33 cellular contexts compared by ENCODE assay signal in the genomic region with DNA sequence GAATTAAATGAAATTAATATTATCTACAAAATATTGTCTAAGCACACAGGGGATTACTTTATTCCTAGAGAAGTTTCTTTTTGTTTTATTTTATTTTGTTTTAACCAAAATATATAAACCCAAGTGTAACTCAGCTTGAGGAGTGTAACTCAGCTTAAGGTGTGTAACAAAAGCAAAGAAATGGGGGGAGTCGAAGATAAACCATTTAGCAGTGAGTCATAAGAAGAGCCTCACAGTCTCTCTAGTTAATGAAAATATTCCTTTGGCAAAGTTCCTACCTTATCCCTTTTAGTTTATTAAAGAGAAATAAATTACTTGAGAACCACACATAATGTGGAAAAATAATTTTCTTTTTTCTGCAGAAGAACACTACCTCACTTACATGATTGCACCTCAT.
"Had no signal": no experiment of that assay in that cellular context is flagged by ENCODE, and none has a peak within 500 bp of the region (broad histone marks: within the 10 kb centered on the region; RNA-seq: fewer than 3 reads in every experiment).

No MANE protein-coding gene starts in this region.

- H3K36me3 ChIP-seq: colonic mucosa, heart right ventricle, lower lobe of right lung, neutrophil, right atrium auricular region, suprapubic skin, transverse colon, upper lobe of right lung, vagina had no signal

- H3K4me2 ChIP-seq: smooth muscle cell had no signal

- H3K27me3 Mint-ChIP-seq: dendritic cell treated with granulocyte-macrophage colony-stimulating factor and Interleukin-4, amounts not matched to agents 40 ng/mL and 50 ng/mL, for 4 days; memory B cell; naive B cell; natural killer cell treated with Interleukin-12 subunit alpha and Interleukin-12 subunit beta and Interleukin-15 and Interleukin-18, amount 100 ng/mL, for 72 hours; progenitor cell of endocrine pancreas; stimulated activated naive CD8-positive, alpha-beta T cell treated with anti-CD3 and anti-CD28 coated beads, Interleukin-15, amount 100 ng/mL, for 72 hours had no signal

- ATAC-seq: esophagus mucosa; heart right ventricle; left ventricle myocardium superior; lower lobe of right lung; mucosa of descending colon; natural killer cell treated with Interleukin-12 subunit alpha and Interleukin-12 subunit beta and Interleukin-15 and Interleukin-18, amount 100 ng/mL, for 72 hours; sciatic nerve; stimulated activated naive CD8-positive, alpha-beta T cell treated with anti-CD3 and anti-CD28 coated beads, Interleukin-15, amount 100 ng/mL, for 72 hours; upper lobe of right lung had no signal

- H3K9ac ChIP-seq: parathyroid adenoma had no signal

- H2AFZ ChIP-seq: parathyroid adenoma had no signal

- H3K36me3 Mint-ChIP-seq: memory B cell, naive B cell had no signal

- DNase-seq: colonic mucosa; effector CD8-positive, alpha-beta T cell; foreskin melanocyte; heart right ventricle; hippocampal formation; islet precursor cell; left ventricle myocardium superior; lower lobe of right lung; mucosa of descending colon; naive B cell; stimulated activated CD4-positive, alpha-beta T cell treated with anti-CD3 and anti-CD28 coated beads, Interleukin-12 subunit alpha, Interleukin-12 subunit beta, amount 100 ng/mL, for 4 hours; stimulated activated CD4-positive, alpha-beta T cell treated with anti-CD3 and anti-CD28 coated beads, Interleukin-1b, Interleukin-23, amount 100 ng/mL, for 48 hours; stimulated activated CD4-positive, alpha-beta T cell treated with anti-CD3 and anti-CD28 coated beads, Interleukin-4, amount 100 ng/mL, for 1 hour; stimulated activated CD8-positive, alpha-beta memory T cell treated with anti-CD3 and anti-CD28 coated beads, Interleukin-4, amount 100 ng/mL, for 48 hours; stimulated activated naive CD4-positive, alpha-beta T cell; stimulated activated naive CD8-positive, alpha-beta T cell treated with anti-CD3 and anti-CD28 coated beads, Interleukin-15, amount 100 ng/mL, for 72 hours; transverse colon; upper lobe of right lung had no signal

- H3K79me2 ChIP-seq: parathyroid adenoma had no signal

- H3K4me1 ChIP-seq: colonic mucosa, heart right ventricle, lower lobe of right lung, parathyroid adenoma, right atrium auricular region, suprapubic skin, transverse colon, upper lobe of right lung, vagina had no signal

- H3K4me3 Mint-ChIP-seq: dendritic cell treated with granulocyte-macrophage colony-stimulating factor and Interleukin-4, amounts not matched to agents 40 ng/mL and 50 ng/mL, for 4 days; endodermal cell; memory B cell; naive B cell; natural killer cell treated with Interleukin-12 subunit alpha and Interleukin-12 subunit beta and Interleukin-15 and Interleukin-18, amount 100 ng/mL, for 72 hours; neural crest cell; stimulated activated naive CD8-positive, alpha-beta T cell treated with anti-CD3 and anti-CD28 coated beads, Interleukin-15, amount 100 ng/mL, for 72 hours had no signal

- H3K27me3 ChIP-seq: colonic mucosa, heart right ventricle, neutrophil, right atrium auricular region, suprapubic skin, transverse colon, upper lobe of right lung, vagina had no signal

- H3K27ac Mint-ChIP-seq: dendritic cell treated with granulocyte-macrophage colony-stimulating factor and Interleukin-4, amounts not matched to agents 40 ng/mL and 50 ng/mL, for 4 days; endodermal cell; memory B cell; naive B cell; natural killer cell treated with Interleukin-12 subunit alpha and Interleukin-12 subunit beta and Interleukin-15 and Interleukin-18, amount 100 ng/mL, for 72 hours; progenitor cell of endocrine pancreas; stimulated activated naive CD8-positive, alpha-beta T cell treated with anti-CD3 and anti-CD28 coated beads, Interleukin-15, amount 100 ng/mL, for 72 hours had no signal

- H3K4me3 ChIP-seq: colonic mucosa, heart right ventricle, lower lobe of right lung, mucosa of descending colon, right atrium auricular region, smooth muscle cell, suprapubic skin, transverse colon, upper lobe of right lung, vagina had no signal

- H3K4me1 Mint-ChIP-seq: endodermal cell; memory B cell; naive B cell; neural crest cell; stimulated activated naive CD8-positive, alpha-beta T cell treated with anti-CD3 and anti-CD28 coated beads, Interleukin-15, amount 100 ng/mL, for 72 hours had no signal

- H3K9me3 Mint-ChIP-seq: neural crest cell had no signal

- H3K9me3 ChIP-seq: colonic mucosa, lower lobe of right lung, neutrophil, right atrium auricular region, transverse colon, upper lobe of right lung, vagina had no signal

- H3K27ac ChIP-seq: colonic mucosa, epithelial cell of prostate, heart right ventricle, lower lobe of right lung, neutrophil, parathyroid adenoma, right atrium auricular region, suprapubic skin, transverse colon, upper lobe of right lung, vagina had no signal
